In genomic region chr15:74799843-74800558, GRCh38 we compare ENCODE assay signal across 8 cellular contexts. TPM values are rescaled to one million over a fixed set of nuclear protein-coding genes. Genes with fewer than 3 reads are reported as not detected.
DNase-seq lines count a peak whose midpoint lies in the region; ATAC-seq and TF ChIP-seq lines count a peak whose summit lies in the region.

No MANE protein-coding gene starts in this region.

- peak overlapping the region; percentile 63 for H3K4me2 ChIP-seq in Karpas-422 (ENCODE audit: low read depth, low read length, poor library complexity, severe bottlenecking)

- H3K36me3 ChIP-seq in Karpas-422 (ENCODE audit: insufficient read depth, low read length) (peaks cover 50% of the 10 kb centered on the region), adrenal gland (replicated peaks in 1 of 2) (peaks cover 0 to 42% of the 10 kb centered on the region in 2 donors), gastrocnemius medialis (peaks cover 0 to 13% of the 10 kb centered on the region in 2 donors)

- H4K20me1 ChIP-seq in Karpas-422 (ENCODE audit: insufficient read depth, low read depth, low read length), result peaks cover 18% of the 10 kb centered on the region

- H3K9me3 Mint-ChIP-seq in T-helper 1 cell treated with Interleukin-12 subunit alpha and Interleukin-12 subunit beta and Interleukin-4 antibody, amounts not matched to agents 30 μg/mL and 1 μg/mL, for 36 hours, result no peaks in the 10 kb centered on the region

- H3K4me3 ChIP-seq in Karpas-422 (ENCODE audit: low read length) (no peak overlapping the region), adrenal gland (no peak overlapping the region), gastrocnemius medialis (no peak overlapping the region)

- H3K27me3 Mint-ChIP-seq in T-helper 1 cell treated with Interleukin-12 subunit alpha and Interleukin-12 subunit beta and Interleukin-4 antibody, amounts not matched to agents 30 μg/mL and 1 μg/mL, for 36 hours (ENCODE audit: low read depth), result no peaks in the 10 kb centered on the region

- H3K9me2 ChIP-seq in Karpas-422 (replicated peaks; ENCODE audit: insufficient read depth, low read length), result no peaks in the 10 kb centered on the region

- TF ChIP-seq POLR2A in adrenal gland (IDR thresholded peaks at IDR 0.05) (no peak), gastrocnemius medialis (IDR thresholded peaks at IDR 0.05) (no peak)

- H3K27ac Mint-ChIP-seq in T-helper 1 cell treated with Interleukin-12 subunit alpha and Interleukin-12 subunit beta and Interleukin-4 antibody, amounts not matched to agents 30 μg/mL and 1 μg/mL, for 36 hours, result peak overlapping the region; percentile 85

- peaks cover 42% of the 10 kb centered on the region for H3K4me1 Mint-ChIP-seq in T-helper 1 cell treated with Interleukin-12 subunit alpha and Interleukin-12 subunit beta and Interleukin-4 antibody, amounts not matched to agents 30 μg/mL and 1 μg/mL, for 36 hours (ENCODE audit: low read depth)

- H3K27ac ChIP-seq in Karpas-422 (ENCODE audit: low read length) (peak overlapping the region; percentile 100), adrenal gland (no peak overlapping the region), gastrocnemius medialis (peak overlapping the region; percentile 71 to 84 (median 75))

- TF ChIP-seq CTCF in adrenal gland (IDR thresholded peaks at IDR 0.05) (peak; percentile 92 to 96 (median 94)), gastrocnemius medialis (IDR thresholded peaks at IDR 0.05 in 4 of 5, conservative IDR thresholded peaks at IDR 0.05 in 1 of 5) (peak; percentile 92 to 99 (median 98))

- H3K27me3 ChIP-seq in Karpas-422 (ENCODE audit: low read length) (no peaks in the 10 kb centered on the region), adrenal gland (no peaks in the 10 kb centered on the region), gastrocnemius medialis (no peaks in the 10 kb centered on the region)

- H3K4me1 ChIP-seq in Karpas-422 (ENCODE audit: low read length) (peaks cover 57% of the 10 kb centered on the region), adrenal gland (replicated peaks in 1 of 2) (no peaks in the 10 kb centered on the region), gastrocnemius medialis (peaks cover 23 to 24% of the 10 kb centered on the region in 2 donors)

- intact Hi-C loops in adrenal gland (cut with DNase I) (no loop called here), left cardiac atrium (cut with DNase I) (loop anchor here in 1 of 2 donors (1.0 kb wide), 1 partner anchor 29 kb away; no protein-coding TSS in a partner anchor), gastrocnemius medialis (cut with DNase I; ENCODE audit: low total_unique reads) (loop anchor here (1.0 kb wide), 2 partner anchors 18 to 29 kb away; partner anchors contain the start of gene CSK)

- H3K79me2 ChIP-seq in Karpas-422 (ENCODE audit: low read length), result peaks cover 30% of the 10 kb centered on the region

- peak overlapping the region; percentile 10 for H3K4me3 Mint-ChIP-seq in T-helper 1 cell treated with Interleukin-12 subunit alpha and Interleukin-12 subunit beta and Interleukin-4 antibody, amounts not matched to agents 30 μg/mL and 1 μg/mL, for 36 hours

- 29 to 73% (median 49%) methylated on average over 3 to 18 of the region's 18 CpGs for WGBS in adrenal gland, 4 donors

- H3K9me3 ChIP-seq in Karpas-422 (ENCODE audit: low read length), result no peaks in the 10 kb centered on the region
- no peaks in the 10 kb centered on the region for H3K9me3 ChIP-seq in adrenal gland (replicated peaks in 1 of 3)
- no peaks in the 10 kb centered on the region for H3K9me3 ChIP-seq in gastrocnemius medialis

- ATAC-seq in GM21381 (IDR thresholded peaks at IDR 0.05; ENCODE audit: unreplicated experiment) (peak; percentile 62), left cardiac atrium (peak; percentile 87 to 90), gastrocnemius medialis (peak; percentile 69 to 85), HG03457 (IDR thresholded peaks at IDR 0.05; ENCODE audit: unreplicated experiment) (no peak)

- DNase-seq in Caki2 (ENCODE audit: low read depth) (peak; percentile 67), Karpas-422 (peak; percentile 93), adrenal gland (peak; percentile 69 to 88 (median 79)), left cardiac atrium (peak; percentile 78), gastrocnemius medialis (peak; percentile 52 to 71)

- in situ Hi-C loops in Caki2 (cut with HindIII; ENCODE audit: low pct_unique_long_range_greater_than_20kb, low sequenced_read_pairs), result no loop called here
- in situ Hi-C loops in gastrocnemius medialis (cut with MboI; ENCODE audit: low sequenced_read_pairs in 4 of 4), result no loop called here

- H3K36me3 Mint-ChIP-seq in T-helper 1 cell treated with Interleukin-12 subunit alpha and Interleukin-12 subunit beta and Interleukin-4 antibody, amounts not matched to agents 30 μg/mL and 1 μg/mL, for 36 hours (ENCODE audit: low read depth), result peaks cover 52% of the 10 kb centered on the region

- H2AFZ ChIP-seq in Karpas-422 (ENCODE audit: low read length), result no peak overlapping the region

- peak overlapping the region; percentile 72 for H3K9ac ChIP-seq in Karpas-422 (ENCODE audit: low read length)

RNA-seq across cellular contexts. Expression of gene LMAN1L, which starts 12.6 kb away (rescaled TPM):
- total RNA-seq in Caki2 (2014; rRNA removed; shearing (Covaris generic); ENCODE audit: low replicate concordance), result not detected in 2 replicates
- total RNA-seq in Karpas-422 (2014; rRNA removed; shearing (Covaris generic); ENCODE audit: low replicate concordance), result 3.3 and 4.3 TPM in 2 replicates
- total RNA-seq in adrenal gland (10 to 100 TPM in 1 of 8 donors, 1 to 10 TPM in 6, not detected in 1; 1.6 to 11.2 (median 5.1) TPM), left cardiac atrium (100 to 1,000 TPM in 1 of 2 donors, 10 to 100 TPM in 1; 72.9 to 110 TPM), gastrocnemius medialis (not detected)
- polyA plus RNA-seq in adrenal gland, result 10 to 100 TPM in 1 of 3 donors, 1 to 10 TPM in 1, under 1 TPM in 1; 0.88 to 12.5 (median 7.3) TPM

RNA-seq across cellular contexts. Expression of gene CSK, which starts 18.1 kb away (rescaled TPM):
- total RNA-seq in Caki2 (2014; rRNA removed; shearing (Covaris generic); ENCODE audit: low replicate concordance), result 16.0 and 21.3 TPM in 2 replicates
- 172 and 306 TPM in 2 replicates for total RNA-seq in Karpas-422 (2014; rRNA removed; shearing (Covaris generic); ENCODE audit: low replicate concordance)
- total RNA-seq in adrenal gland (10 to 100 TPM; 13.8 to 59.4 (median 30.1) TPM), left cardiac atrium (10 to 100 TPM; 49.7 to 59.2 TPM), gastrocnemius medialis (10 to 100 TPM in 2 of 4 donors, 1 to 10 TPM in 2; 6.4 to 11.7 (median 10.8) TPM)
- 10 to 100 TPM; 20.5 to 46.4 (median 25.8) TPM for polyA plus RNA-seq in adrenal gland

RNA-seq across cellular contexts. Expression of gene CPLX3, which starts 26.4 kb away (rescaled TPM):
- total RNA-seq in Caki2 (2014; rRNA removed; shearing (Covaris generic); ENCODE audit: low replicate concordance), result not detected in 2 replicates
- total RNA-seq in Karpas-422 (2014; rRNA removed; shearing (Covaris generic); ENCODE audit: low replicate concordance), result 5.2 and 7.3 TPM in 2 replicates
- 1 to 10 TPM in 2 of 8 donors, under 1 TPM in 4, not detected in 2; 0.51 to 3.6 (median 0.75) TPM for total RNA-seq in adrenal gland
- 10 to 100 TPM in 2 of 3 donors, 1 to 10 TPM in 1; 1.1 to 24.1 (median 24.0) TPM for polyA plus RNA-seq in adrenal gland
- 10 to 100 TPM; 11.0 to 24.5 TPM for total RNA-seq in left cardiac atrium
- total RNA-seq in gastrocnemius medialis, result not detected

RNA-seq across cellular contexts. Expression of gene ULK3, which starts 43.0 kb away (rescaled TPM):
- 16.0 and 30.4 TPM in 2 replicates for total RNA-seq in Caki2 (2014; rRNA removed; shearing (Covaris generic); ENCODE audit: low replicate concordance)
- 87.3 and 89.6 TPM in 2 replicates for total RNA-seq in Karpas-422 (2014; rRNA removed; shearing (Covaris generic); ENCODE audit: low replicate concordance)
- total RNA-seq in adrenal gland (10 to 100 TPM; 30.1 to 83.6 (median 52.5) TPM), left cardiac atrium (10 to 100 TPM; 35.3 to 41.4 TPM), gastrocnemius medialis (10 to 100 TPM; 39.0 to 56.5 (median 48.1) TPM)
- 100 to 1,000 TPM in 2 of 3 donors, 10 to 100 TPM in 1; 21.7 to 126 (median 124) TPM for polyA plus RNA-seq in adrenal gland

RNA-seq across cellular contexts. Expression of gene CYP1A2, which starts 51.4 kb away (rescaled TPM):
- not detected in 2 replicates for total RNA-seq in Caki2 (2014; rRNA removed; shearing (Covaris generic); ENCODE audit: low replicate concordance)
- total RNA-seq in Karpas-422 (2014; rRNA removed; shearing (Covaris generic); ENCODE audit: low replicate concordance), result not detected in 2 replicates
- not detected for total RNA-seq in adrenal gland
- polyA plus RNA-seq in adrenal gland, result not detected
- under 1 TPM in 1 of 2 donors, not detected in 1; 0.12 TPM for total RNA-seq in left cardiac atrium
- not detected for total RNA-seq in gastrocnemius medialis

Comparison
In these comparisons a context has a peak if more than half of its experiments do, and no peak if none do; other contexts are left out.
1. H3K27ac ChIP-seq: peak in Karpas-422 (single experiment) and gastrocnemius medialis (4 of 4); none in adrenal gland (0 of 5).
2. RNA of gene LMAN1L, which starts 12.6 kb away (total RNA-seq): 72.9 to 110 TPM in left cardiac atrium; 1.6 to 11.2 TPM in adrenal gland, 3.3 to 4.3 TPM in Karpas-422, not detected in Caki2 and not detected in gastrocnemius medialis; every median in the first group is over 4 times any median in the second.
3. Peak in every context shown above with its lines, with median percentiles within 50 percentile points of each other: DNase-seq.